Comparison of ENCODE assay signal across 1 cellular context in genomic region chr19:49812997-49813861, GRCh38.
TF ChIP-seq lines count a peak whose summit lies in the region.

A gene with protein sequence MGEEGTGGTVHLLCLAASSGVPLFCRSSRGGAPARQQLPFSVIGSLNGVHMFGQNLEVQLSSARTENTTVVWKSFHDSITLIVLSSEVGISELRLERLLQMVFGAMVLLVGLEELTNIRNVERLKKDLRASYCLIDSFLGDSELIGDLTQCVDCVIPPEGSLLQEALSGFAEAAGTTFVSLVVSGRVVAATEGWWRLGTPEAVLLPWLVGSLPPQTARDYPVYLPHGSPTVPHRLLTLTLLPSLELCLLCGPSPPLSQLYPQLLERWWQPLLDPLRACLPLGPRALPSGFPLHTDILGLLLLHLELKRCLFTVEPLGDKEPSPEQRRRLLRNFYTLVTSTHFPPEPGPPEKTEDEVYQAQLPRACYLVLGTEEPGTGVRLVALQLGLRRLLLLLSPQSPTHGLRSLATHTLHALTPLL (minus strand): TSS chr19:49813292. CDS start chr19:49813106, 186 bp downstream.

TF ChIP-seq in HepG2, 621 proteins besides CTCF, POLR2A, EP300 and RAD21 (continued from another document):
- TF ChIP-seq ZNF790 (CRISPR knock-in tag; IDR thresholded peaks at IDR 0.05; ENCODE audit: borderline replicate concordance), result no peak
- TF ChIP-seq, protein P1, sequence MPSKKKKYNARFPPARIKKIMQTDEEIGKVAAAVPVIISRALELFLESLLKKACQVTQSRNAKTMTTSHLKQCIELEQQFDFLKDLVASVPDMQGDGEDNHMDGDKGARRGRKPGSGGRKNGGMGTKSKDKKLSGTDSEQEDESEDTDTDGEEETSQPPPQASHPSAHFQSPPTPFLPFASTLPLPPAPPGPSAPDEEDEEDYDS (CRISPR knock-in tag; IDR thresholded peaks at IDR 0.05), result no peak
- TF ChIP-seq ZNF30 (CRISPR knock-in tag; IDR thresholded peaks at IDR 0.05), result no peak
- no peak for TF ChIP-seq ZHX1 (CRISPR knock-in tag; IDR thresholded peaks at IDR 0.05; ENCODE audit: low read depth)
- TF ChIP-seq ZFP36 (IDR thresholded peaks at IDR 0.05; ENCODE audit: borderline replicate concordance, low read depth, low read length, partially characterized antibody), result no peak
- no peak for TF ChIP-seq TCF7L2 (IDR thresholded peaks at IDR 0.05; ENCODE audit: low read depth, low read length)
- TF ChIP-seq PLSCR1 (CRISPR knock-in tag; IDR thresholded peaks at IDR 0.05; ENCODE audit: borderline replicate concordance), result no peak
- TF ChIP-seq KAT2B (IDR thresholded peaks at IDR 0.05; ENCODE audit: borderline replicate concordance, low read depth, low read length), result no peak
